8 cellular contexts compared by ENCODE assay signal in the genomic region with DNA sequence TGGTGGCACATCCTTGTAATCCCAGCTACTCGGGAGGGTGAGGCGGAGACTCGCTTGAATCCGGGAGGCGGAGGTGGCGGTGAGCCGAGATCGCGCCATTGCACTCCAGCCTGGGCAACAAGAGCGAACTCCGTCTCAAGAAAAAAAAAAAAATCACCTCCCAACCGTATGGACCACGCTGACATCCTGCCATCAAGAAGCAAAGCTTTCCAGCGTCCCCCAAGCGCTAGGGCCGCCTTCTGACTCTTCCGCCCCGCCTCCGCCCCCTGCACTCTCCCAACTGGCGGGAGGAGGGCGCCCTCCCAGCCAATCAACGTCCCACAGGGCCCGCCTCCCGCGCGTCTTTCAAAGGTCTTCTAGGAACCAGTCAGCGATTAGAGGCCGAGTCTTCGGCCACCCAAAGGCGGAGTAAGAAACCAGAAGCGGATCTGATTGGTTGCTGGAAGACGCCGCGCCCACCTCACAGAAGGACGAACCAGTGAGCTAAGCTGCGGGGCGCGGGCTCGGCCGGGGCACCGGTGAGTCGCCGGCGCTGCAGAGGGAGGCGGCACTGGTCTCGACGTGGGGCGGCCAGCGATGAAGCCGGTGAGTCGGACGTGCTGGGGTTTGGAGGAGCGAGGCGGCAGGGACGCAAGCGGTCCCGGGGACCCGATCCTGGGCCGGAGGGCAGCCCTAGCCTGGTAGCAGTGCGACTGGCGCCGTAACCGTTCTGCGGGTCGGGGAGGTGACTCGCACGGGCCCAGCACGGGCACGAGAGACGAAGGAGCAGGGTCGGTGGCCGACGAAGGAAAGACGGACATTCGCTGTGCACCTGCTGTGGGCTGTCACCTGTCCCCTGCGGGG. TPM values are rescaled to one million over a fixed set of nuclear protein-coding genes. Genes with fewer than 3 reads are reported as not detected.
DNase-seq lines count a peak whose midpoint lies in the region; TF ChIP-seq lines count a peak whose summit lies in the region.

CDKN3 (plus strand) TSS at position 515 of the 843 bp plus-strand sequence; CDS start at position 577, 62 bp downstream.

- H3K36me3 Mint-ChIP-seq in neural crest cell (ENCODE audit: low read depth), result peaks cover 2% of the 10 kb centered on the region

- peak; percentile 29 for TF ChIP-seq CTCF in fibroblast of villous mesenchyme (IDR thresholded peaks at IDR 0.05; ENCODE audit: insufficient read depth, low read depth, low read length)
- TF ChIP-seq CTCF in neural crest cell (conservative IDR thresholded peaks at IDR 0.05), result peak; percentile 52

- peak within 1 kb of the TSS; percentile 68 to 75 for H3K9ac ChIP-seq in stomach smooth muscle (ENCODE audit: low read length in 2 of 2)

- in situ Hi-C loops in HAP-1 (cut with MboI; ENCODE audit: low sequenced_read_pairs), result no loop called here

- no peak within 1 kb of the TSS for H3K27ac ChIP-seq in stomach smooth muscle (ENCODE audit: low read length)

- DNase-seq in GDM1 (lab: John Stamatoyannopoulos, UW) (peak; percentile 98), HAP-1 (ENCODE audit: low spot score in 2 of 2) (peak; percentile 97 to 98), MG63 (peak; percentile 96), SHP77 treated with DMSO at 0.1 percent for 48 hours (lab: John Stamatoyannopoulos, UW) (peak; percentile 98), fibroblast of villous mesenchyme (ENCODE audit: low read depth) (peak; percentile 100), neural crest cell (ENCODE audit: low read depth, low spot score) (peak; percentile 90)
- DNase-seq in activated effector memory CD4-positive, alpha-beta T cell treated with anti-CD3 and anti-CD28 coated beads, Interleukin-2, amount 50 U/mL, for 16 hours, result peak; percentile 99

- no peaks in the 10 kb centered on the region for H3K9me3 ChIP-seq in HAP-1
- no peaks in the 10 kb centered on the region for H3K9me3 ChIP-seq in MG63
- H3K9me3 ChIP-seq in stomach smooth muscle (ENCODE audit: control insufficient read depth in 2 of 2, low read length in 2 of 2), result no peaks in the 10 kb centered on the region

- H3K4me3 ChIP-seq in HAP-1 (peak within 1 kb of the TSS; percentile 74), MG63 (peak within 1 kb of the TSS; percentile 72), fibroblast of villous mesenchyme (ENCODE audit: low read depth, low read length) (peak within 1 kb of the TSS; percentile 94), stomach smooth muscle (ENCODE audit: low read length in 2 of 2) (peak within 1 kb of the TSS; percentile 83 to 85)

- H3K27ac Mint-ChIP-seq in neural crest cell (ENCODE audit: unreplicated experiment), result peak within 1 kb of the TSS; percentile 75

- H3K4me3 Mint-ChIP-seq in neural crest cell, result peak within 1 kb of the TSS; percentile 90

- peaks cover 3% of the 10 kb centered on the region for H3K9me3 Mint-ChIP-seq in neural crest cell

- no peaks in the 10 kb centered on the region for H3K27me3 Mint-ChIP-seq in neural crest cell (ENCODE audit: low read depth)

- H3K27me3 ChIP-seq in HAP-1 (ENCODE audit: low read depth), result no peaks in the 10 kb centered on the region
- no peaks in the 10 kb centered on the region for H3K27me3 ChIP-seq in MG63
- H3K27me3 ChIP-seq in stomach smooth muscle (ENCODE audit: control insufficient read depth in 1 of 2, insufficient read depth in 2 of 2, low read length in 2 of 2), result no peaks in the 10 kb centered on the region

- H3K36me3 ChIP-seq in HAP-1 (replicated peaks) (peaks cover 13% of the 10 kb centered on the region), MG63 (peaks cover 10% of the 10 kb centered on the region), stomach smooth muscle (ENCODE audit: control insufficient read depth in 2 of 2, insufficient read depth in 2 of 2, low read length in 2 of 2) (no peaks in the 10 kb centered on the region)

- peaks cover 10% of the 10 kb centered on the region for H3K4me1 ChIP-seq in HAP-1
- H3K4me1 ChIP-seq in stomach smooth muscle (ENCODE audit: control insufficient read depth, insufficient read depth, low read length), result peaks cover 5% of the 10 kb centered on the region

- H3K4me1 Mint-ChIP-seq in neural crest cell, result peaks cover 24% of the 10 kb centered on the region

RNA-seq across cellular contexts. Expression of gene CDKN3, which starts in this region (rescaled TPM):
- total RNA-seq in MG63 (2014; rRNA removed; shearing (Covaris generic); ENCODE audit: low replicate concordance), result 53.7 and 266 TPM in 2 replicates
- total RNA-seq in fibroblast of villous mesenchyme (35.8 and 42.7 TPM in 2 replicates), neural crest cell (39.4 and 43.8 TPM in 2 replicates)
